ENCODE assay signal across 26 cellular contexts in genomic region chr15:70653426-70653825, GRCh38.
"Had no signal": no experiment of that assay in that cellular context is flagged by ENCODE, and none has a peak within 500 bp of the region (broad histone marks: within the 10 kb centered on the region; RNA-seq: fewer than 3 reads in every experiment).

No MANE protein-coding gene starts in this region.

- H3K4me3 Mint-ChIP-seq: activated CD4-positive, alpha-beta memory T cell treated with anti-CD3 and anti-CD28 coated beads, Interleukin-2, amount 10 ng/mL, durations not matched to agents 7 days and 5 days; activated CD4-positive, alpha-beta T cell treated with anti-CD3 and anti-CD28 coated beads for 36 hours; activated CD4-positive, alpha-beta T cell treated with anti-CD3 and anti-CD28 coated beads, Interleukin-2, amount 10 ng/mL, durations not matched to agents 24 days and 14 days; activated naive CD4-positive, alpha-beta T cell treated with anti-CD3 and anti-CD28 coated beads for 36 hours; activated naive CD4-positive, alpha-beta T cell treated with anti-CD3 and anti-CD28 coated beads, Interleukin-2, amount 50 U/mL, for 24 hours; activated naive CD8-positive, alpha-beta T cell treated with anti-CD3 and anti-CD28 coated beads for 36 hours; activated naive CD8-positive, alpha-beta T cell treated with anti-CD3 and anti-CD28 coated beads, Interleukin-2, amount 50 U/mL, for 24 hours; activated T-helper 1 cell treated with anti-CD3 and anti-CD28 coated beads, Interleukin-12 subunit alpha, Interleukin-12 subunit beta, Interleukin-2, Interleukin-4 antibody, amounts not matched to agents 30 ng/mL and 10 ng/mL and 1 ng/mL, durations not matched to agents 14 hours and 24 hours and 36 hours had no signal

- H3K36me3 Mint-ChIP-seq: activated naive CD4-positive, alpha-beta T cell treated with anti-CD3 and anti-CD28 coated beads, Interleukin-2, amount 50 U/mL, for 24 hours; activated naive CD8-positive, alpha-beta T cell treated with anti-CD3 and anti-CD28 coated beads for 36 hours had no signal

- H3K9me3 Mint-ChIP-seq: activated CD4-positive, alpha-beta memory T cell treated with anti-CD3 and anti-CD28 coated beads, Interleukin-2, amount 10 ng/mL, durations not matched to agents 7 days and 5 days; activated CD4-positive, alpha-beta T cell treated with anti-CD3 and anti-CD28 coated beads, Interleukin-2, amount 10 ng/mL, durations not matched to agents 24 days and 14 days; activated naive CD4-positive, alpha-beta T cell treated with anti-CD3 and anti-CD28 coated beads for 36 hours; activated naive CD4-positive, alpha-beta T cell treated with anti-CD3 and anti-CD28 coated beads, Interleukin-2, amount 50 U/mL, for 24 hours; activated naive CD8-positive, alpha-beta T cell treated with anti-CD3 and anti-CD28 coated beads for 36 hours; activated naive CD8-positive, alpha-beta T cell treated with anti-CD3 and anti-CD28 coated beads, Interleukin-2, amount 50 U/mL, for 24 hours; activated T-helper 1 cell treated with anti-CD3 and anti-CD28 coated beads, Interleukin-12 subunit alpha, Interleukin-12 subunit beta, Interleukin-2, Interleukin-4 antibody, amounts not matched to agents 30 ng/mL and 10 ng/mL and 1 ng/mL, durations not matched to agents 14 hours and 24 hours and 36 hours; activated T-helper 2 cell treated with anti-CD3 and anti-CD28 coated beads, Interferon-gamma antibody, Interleukin-2, Interleukin-4, amounts not matched to agents 10 μg/mL and 5 μg/mL and 100 μg/mL, durations not matched to agents 14 hours and 24 hours and 36 hours had no signal

- H3K27me3 Mint-ChIP-seq: activated CD4-positive, alpha-beta T cell treated with anti-CD3 and anti-CD28 coated beads for 36 hours; activated naive CD4-positive, alpha-beta T cell treated with anti-CD3 and anti-CD28 coated beads, Interleukin-2, amount 50 U/mL, for 24 hours; activated naive CD8-positive, alpha-beta T cell treated with anti-CD3 and anti-CD28 coated beads, Interleukin-2, amount 50 U/mL, for 24 hours had no signal

- H3K4me1 ChIP-seq: adrenal gland, colonic mucosa had no signal

- H3K4me3 ChIP-seq: adrenal gland, body of pancreas, colonic mucosa had no signal

- ATAC-seq: activated CD4-positive, alpha-beta T cell treated with anti-CD3 and anti-CD28 coated beads for 36 hours; activated naive CD8-positive, alpha-beta T cell treated with anti-CD3 and anti-CD28 coated beads, Interleukin-2, amount 50 U/mL, for 24 hours; body of pancreas; esophagus mucosa had no signal

- H3K27me3 ChIP-seq: adrenal gland, body of pancreas, colonic mucosa had no signal

- H3K36me3 ChIP-seq: colonic mucosa had no signal

- DNase-seq: activated CD4-positive, alpha-beta memory T cell treated with anti-CD3 and anti-CD28 coated beads, Interleukin-2, amount 10 ng/mL, durations not matched to agents 7 days and 5 days; activated CD4-positive, alpha-beta T cell treated with anti-CD3 and anti-CD28 coated beads for 36 hours; activated CD4-positive, alpha-beta T cell treated with anti-CD3 and anti-CD28 coated beads, Interleukin-2, amount 10 ng/mL, durations not matched to agents 24 days and 14 days; activated CD4-positive, CD25-positive, alpha-beta regulatory T cell; activated CD4-positive, CD25-positive, alpha-beta regulatory T cell treated with anti-CD3 and anti-CD28 coated beads, Interleukin-2, amount 50 U/mL, for 72 hours; activated effector memory CD4-positive, alpha-beta T cell treated with anti-CD3 and anti-CD28 coated beads, Interleukin-2, amount 50 U/mL, for 16 hours; activated naive CD4-positive, alpha-beta T cell treated with anti-CD3 and anti-CD28 coated beads for 36 hours; activated naive CD8-positive, alpha-beta T cell treated with anti-CD3 and anti-CD28 coated beads for 36 hours; activated naive CD8-positive, alpha-beta T cell treated with anti-CD3 and anti-CD28 coated beads, Interleukin-2, amount 50 U/mL, for 24 hours; activated T-cell treated with anti-CD3 and anti-CD28 coated beads, Interleukin-2, amount 50 U/mL, for 48 hours; adrenal gland; amygdala; aorta; body of pancreas; central memory CD4-positive, alpha-beta T cell; cerebellar nuclear complex; colonic mucosa; effector CD8-positive, alpha-beta T cell; foreskin fibroblast; head of caudate nucleus; T-helper 2 cell had no signal

- H3K9me3 ChIP-seq: adrenal gland, body of pancreas, colonic mucosa had no signal

- H3K27ac ChIP-seq: adrenal gland, body of pancreas, colonic mucosa, epithelial cell of prostate had no signal

- H3K27ac Mint-ChIP-seq: activated CD4-positive, alpha-beta memory T cell treated with anti-CD3 and anti-CD28 coated beads, Interleukin-2, amount 10 ng/mL, durations not matched to agents 7 days and 5 days; activated CD4-positive, alpha-beta T cell treated with anti-CD3 and anti-CD28 coated beads for 36 hours; activated CD4-positive, alpha-beta T cell treated with anti-CD3 and anti-CD28 coated beads, Interleukin-2, amount 10 ng/mL, durations not matched to agents 24 days and 14 days; activated naive CD4-positive, alpha-beta T cell treated with anti-CD3 and anti-CD28 coated beads for 36 hours; activated naive CD4-positive, alpha-beta T cell treated with anti-CD3 and anti-CD28 coated beads, Interleukin-2, amount 50 U/mL, for 24 hours; activated naive CD8-positive, alpha-beta T cell treated with anti-CD3 and anti-CD28 coated beads for 36 hours; activated naive CD8-positive, alpha-beta T cell treated with anti-CD3 and anti-CD28 coated beads, Interleukin-2, amount 50 U/mL, for 24 hours; activated T-helper 1 cell treated with anti-CD3 and anti-CD28 coated beads, Interleukin-12 subunit alpha, Interleukin-12 subunit beta, Interleukin-2, Interleukin-4 antibody, amounts not matched to agents 30 ng/mL and 10 ng/mL and 1 ng/mL, durations not matched to agents 14 hours and 24 hours and 36 hours; activated T-helper 2 cell treated with anti-CD3 and anti-CD28 coated beads, Interferon-gamma antibody, Interleukin-2, Interleukin-4, amounts not matched to agents 10 μg/mL and 5 μg/mL and 100 μg/mL, durations not matched to agents 14 hours and 24 hours and 36 hours had no signal

- H3K4me1 Mint-ChIP-seq: activated CD4-positive, alpha-beta memory T cell treated with anti-CD3 and anti-CD28 coated beads, Interleukin-2, amount 10 ng/mL, durations not matched to agents 7 days and 5 days; activated CD4-positive, alpha-beta T cell treated with anti-CD3 and anti-CD28 coated beads for 36 hours; activated CD4-positive, alpha-beta T cell treated with anti-CD3 and anti-CD28 coated beads, Interleukin-2, amount 10 ng/mL, durations not matched to agents 24 days and 14 days; activated naive CD4-positive, alpha-beta T cell treated with anti-CD3 and anti-CD28 coated beads, Interleukin-2, amount 50 U/mL, for 24 hours; activated naive CD8-positive, alpha-beta T cell treated with anti-CD3 and anti-CD28 coated beads for 36 hours; activated naive CD8-positive, alpha-beta T cell treated with anti-CD3 and anti-CD28 coated beads, Interleukin-2, amount 50 U/mL, for 24 hours had no signal
